1 cellular context compared by ENCODE assay signal in the genomic region with DNA sequence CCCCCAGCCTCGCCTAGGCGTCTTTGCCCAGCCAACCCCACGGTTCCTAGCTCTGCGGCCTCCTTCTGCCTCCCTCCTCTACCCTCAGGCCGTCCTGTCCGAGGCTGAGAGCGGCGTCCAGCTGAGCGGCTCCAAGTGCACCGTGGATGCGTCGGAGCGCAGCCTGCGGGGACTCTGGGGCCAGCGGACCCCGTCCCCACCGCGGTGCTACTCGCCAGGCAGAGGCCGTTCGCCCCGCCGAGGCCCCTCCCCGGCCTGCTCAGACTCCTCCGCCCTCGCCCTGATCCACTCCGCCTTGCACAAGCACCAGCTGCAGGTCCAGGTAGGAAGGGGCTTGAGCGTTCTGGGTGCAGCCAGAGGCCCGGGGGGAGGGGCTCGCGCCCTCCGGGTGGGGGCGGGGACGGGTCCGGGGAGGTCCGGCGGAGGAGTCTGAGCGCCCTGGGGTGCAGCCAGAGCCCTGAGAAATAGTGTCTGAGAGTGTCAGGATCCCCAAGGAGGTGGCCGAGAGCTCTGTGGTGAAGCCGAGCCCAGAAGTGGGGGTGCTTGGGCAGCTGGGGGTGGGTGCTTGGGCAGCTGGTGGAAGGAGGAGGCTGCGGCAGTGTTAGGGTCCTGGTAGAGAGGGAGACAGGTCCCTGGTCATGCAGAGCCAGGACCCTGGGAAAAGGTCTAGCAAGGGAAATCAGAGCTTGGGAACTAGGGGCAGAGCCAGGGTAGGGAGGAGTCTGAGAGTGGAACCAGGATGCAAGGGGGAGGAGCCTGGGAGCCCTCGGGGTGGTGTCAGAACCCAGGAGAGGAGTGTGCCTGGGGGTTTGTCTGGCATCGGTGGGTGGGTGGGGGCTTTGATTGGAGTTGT.
TF ChIP-seq lines count a peak whose summit lies in the region.

No MANE protein-coding gene starts in this region.

TF ChIP-seq in endothelial cell of umbilical vein, 7 proteins besides CTCF, POLR2A, EP300 and RAD21 (continued from another document):
- TF ChIP-seq, protein P1, sequence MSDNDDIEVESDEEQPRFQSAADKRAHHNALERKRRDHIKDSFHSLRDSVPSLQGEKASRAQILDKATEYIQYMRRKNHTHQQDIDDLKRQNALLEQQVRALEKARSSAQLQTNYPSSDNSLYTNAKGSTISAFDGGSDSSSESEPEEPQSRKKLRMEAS (IDR thresholded peaks at IDR 0.05; ENCODE audit: insufficient read depth, insufficient read length), result no peak
- TF ChIP-seq GATA2 (IDR thresholded peaks at IDR 0.05; ENCODE audit: insufficient read depth, insufficient read length, low read depth, low read length), result no peak
